In genomic region chr19:484494-484893, GRCh38 we compare ENCODE assay signal across 1 cellular context.
A peak's percentile ranks its signal among the peaks of the same experiment; 100 is the strongest.
TF ChIP-seq lines count a peak whose summit lies in the region.

No MANE protein-coding gene starts in this region.

TF ChIP-seq in K562, 482 proteins besides CTCF, POLR2A, EP300 and RAD21:
- TF ChIP-seq ZNF668 (CRISPR knock-in tag; IDR thresholded peaks at IDR 0.05) (no peak), POLR2G (IDR thresholded peaks at IDR 0.05; ENCODE audit: low read depth, low read length) (0 out of 2 replicates have a peak, but pooled peaks have one; percentile 8), HLTF (IDR thresholded peaks at IDR 0.05) (no peak), BCOR (IDR thresholded peaks at IDR 0.05) (peak; percentile 56), SFPQ (IDR thresholded peaks at IDR 0.05; ENCODE audit: low read depth, low read length) (no peak), ZNF253 (CRISPR knock-in tag; conservative IDR thresholded peaks at IDR 0.05) (no peak)
